Comparison of ENCODE assay signal across 3 cellular contexts in the genomic region with DNA sequence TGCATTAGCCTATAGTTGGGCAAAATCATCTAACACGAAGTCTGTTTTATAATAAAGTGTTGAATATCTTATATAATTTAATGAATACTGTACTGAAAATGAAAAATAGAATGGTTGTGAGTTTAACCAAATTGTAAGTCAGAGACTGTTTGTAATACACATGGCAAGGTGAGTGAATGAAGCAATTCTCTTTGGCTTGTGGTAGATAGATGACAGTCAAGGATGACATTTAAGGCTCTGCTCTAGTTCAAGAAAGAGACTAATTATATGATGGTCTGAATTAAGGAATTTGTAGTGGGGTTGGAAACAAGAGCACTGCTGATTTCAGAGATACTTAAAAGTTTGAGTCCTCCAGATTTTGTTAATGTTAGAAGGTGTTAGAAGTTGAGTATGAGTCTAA.
TF ChIP-seq lines count a peak whose summit lies in the region.

No MANE protein-coding gene starts in this region.

TF ChIP-seq in SK-N-SH, 30 proteins besides CTCF, POLR2A, EP300 and RAD21:
- TF ChIP-seq CHD2 (IDR thresholded peaks at IDR 0.05; ENCODE audit: low read length, partially characterized antibody) (no peak), MEF2A (IDR thresholded peaks at IDR 0.05; ENCODE audit: borderline replicate concordance, low read depth) (no peak), JUND (IDR thresholded peaks at IDR 0.05) (no peak), RFX5 (IDR thresholded peaks at IDR 0.05; ENCODE audit: low read length) (no peak)
- TF ChIP-seq, protein P1, sequence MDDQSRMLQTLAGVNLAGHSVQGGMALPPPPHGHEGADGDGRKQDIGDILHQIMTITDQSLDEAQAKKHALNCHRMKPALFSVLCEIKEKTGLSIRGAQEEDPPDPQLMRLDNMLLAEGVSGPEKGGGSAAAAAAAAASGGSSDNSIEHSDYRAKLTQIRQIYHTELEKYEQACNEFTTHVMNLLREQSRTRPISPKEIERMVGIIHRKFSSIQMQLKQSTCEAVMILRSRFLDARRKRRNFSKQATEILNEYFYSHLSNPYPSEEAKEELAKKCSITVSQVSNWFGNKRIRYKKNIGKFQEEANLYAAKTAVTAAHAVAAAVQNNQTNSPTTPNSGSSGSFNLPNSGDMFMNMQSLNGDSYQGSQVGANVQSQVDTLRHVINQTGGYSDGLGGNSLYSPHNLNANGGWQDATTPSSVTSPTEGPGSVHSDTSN (IDR thresholded peaks at IDR 0.05), result no peak
- TF ChIP-seq, protein P2, sequence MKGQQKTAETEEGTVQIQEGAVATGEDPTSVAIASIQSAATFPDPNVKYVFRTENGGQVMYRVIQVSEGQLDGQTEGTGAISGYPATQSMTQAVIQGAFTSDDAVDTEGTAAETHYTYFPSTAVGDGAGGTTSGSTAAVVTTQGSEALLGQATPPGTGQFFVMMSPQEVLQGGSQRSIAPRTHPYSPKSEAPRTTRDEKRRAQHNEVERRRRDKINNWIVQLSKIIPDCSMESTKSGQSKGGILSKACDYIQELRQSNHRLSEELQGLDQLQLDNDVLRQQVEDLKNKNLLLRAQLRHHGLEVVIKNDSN (IDR thresholded peaks at IDR 0.05; ENCODE audit: borderline replicate concordance, low read depth), result no peak

TF ChIP-seq in SK-N-SH treated with all-trans-retinoic acid at 6 μM for 48 hours, 23 proteins besides CTCF, POLR2A, EP300 and RAD21:
- TF ChIP-seq SNAI2 (CRISPR knock-in tag; IDR thresholded peaks at IDR 0.05), result no peak
- TF ChIP-seq, protein P3, sequence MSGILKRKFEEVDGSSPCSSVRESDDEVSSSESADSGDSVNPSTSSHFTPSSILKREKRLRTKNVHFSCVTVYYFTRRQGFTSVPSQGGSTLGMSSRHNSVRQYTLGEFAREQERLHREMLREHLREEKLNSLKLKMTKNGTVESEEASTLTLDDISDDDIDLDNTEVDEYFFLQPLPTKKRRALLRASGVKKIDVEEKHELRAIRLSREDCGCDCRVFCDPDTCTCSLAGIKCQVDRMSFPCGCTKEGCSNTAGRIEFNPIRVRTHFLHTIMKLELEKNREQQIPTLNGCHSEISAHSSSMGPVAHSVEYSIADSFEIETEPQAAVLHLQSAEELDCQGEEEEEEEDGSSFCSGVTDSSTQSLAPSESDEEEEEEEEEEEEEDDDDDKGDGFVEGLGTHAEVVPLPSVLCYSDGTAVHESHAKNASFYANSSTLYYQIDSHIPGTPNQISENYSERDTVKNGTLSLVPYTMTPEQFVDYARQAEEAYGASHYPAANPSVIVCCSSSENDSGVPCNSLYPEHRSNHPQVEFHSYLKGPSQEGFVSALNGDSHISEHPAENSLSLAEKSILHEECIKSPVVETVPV (CRISPR knock-in tag; IDR thresholded peaks at IDR 0.05), result no peak
- no peak for TF ChIP-seq CSDC2 (CRISPR knock-in tag; IDR thresholded peaks at IDR 0.05)
- TF ChIP-seq ESRRG (CRISPR knock-in tag; IDR thresholded peaks at IDR 0.05), result no peak

TF ChIP-seq in IMR-90, 13 proteins besides CTCF, POLR2A, EP300 and RAD21:
- TF ChIP-seq RFX5 (IDR thresholded peaks at IDR 0.05; ENCODE audit: low read depth, low read length) (no peak), FOS (IDR thresholded peaks at IDR 0.05; ENCODE audit: low read depth, low read length) (no peak), CEBPB (IDR thresholded peaks at IDR 0.05; ENCODE audit: low read depth, low read length) (no peak), NFE2L2 (IDR thresholded peaks at IDR 0.05; ENCODE audit: low read depth, low read length) (no peak), RCOR1 (IDR thresholded peaks at IDR 0.05; ENCODE audit: insufficient replicate concordance, low read length) (no peak)
- TF ChIP-seq, protein P4, sequence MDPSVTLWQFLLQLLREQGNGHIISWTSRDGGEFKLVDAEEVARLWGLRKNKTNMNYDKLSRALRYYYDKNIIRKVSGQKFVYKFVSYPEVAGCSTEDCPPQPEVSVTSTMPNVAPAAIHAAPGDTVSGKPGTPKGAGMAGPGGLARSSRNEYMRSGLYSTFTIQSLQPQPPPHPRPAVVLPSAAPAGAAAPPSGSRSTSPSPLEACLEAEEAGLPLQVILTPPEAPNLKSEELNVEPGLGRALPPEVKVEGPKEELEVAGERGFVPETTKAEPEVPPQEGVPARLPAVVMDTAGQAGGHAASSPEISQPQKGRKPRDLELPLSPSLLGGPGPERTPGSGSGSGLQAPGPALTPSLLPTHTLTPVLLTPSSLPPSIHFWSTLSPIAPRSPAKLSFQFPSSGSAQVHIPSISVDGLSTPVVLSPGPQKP (IDR thresholded peaks at IDR 0.05; ENCODE audit: borderline replicate concordance, low read depth, low read length), result no peak
- TF ChIP-seq, protein P5, sequence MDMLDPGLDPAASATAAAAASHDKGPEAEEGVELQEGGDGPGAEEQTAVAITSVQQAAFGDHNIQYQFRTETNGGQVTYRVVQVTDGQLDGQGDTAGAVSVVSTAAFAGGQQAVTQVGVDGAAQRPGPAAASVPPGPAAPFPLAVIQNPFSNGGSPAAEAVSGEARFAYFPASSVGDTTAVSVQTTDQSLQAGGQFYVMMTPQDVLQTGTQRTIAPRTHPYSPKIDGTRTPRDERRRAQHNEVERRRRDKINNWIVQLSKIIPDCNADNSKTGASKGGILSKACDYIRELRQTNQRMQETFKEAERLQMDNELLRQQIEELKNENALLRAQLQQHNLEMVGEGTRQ (IDR thresholded peaks at IDR 0.05; ENCODE audit: low read depth, low read length), result no peak
